8 cellular contexts compared by ENCODE assay signal in genomic region chr11:27718346-27718852, GRCh38. TPM values are rescaled to one million over a fixed set of nuclear protein-coding genes. Genes with fewer than 3 reads are reported as not detected.
A peak's percentile ranks its signal among the peaks of the same experiment; 100 is the strongest.
DNase-seq lines count a peak whose midpoint lies in the region; ATAC-seq and TF ChIP-seq lines count a peak whose summit lies in the region.

No MANE protein-coding gene starts in this region.

- H3K27ac Mint-ChIP-seq in activated CD4-positive, alpha-beta memory T cell treated with anti-CD3 and anti-CD28 coated beads, Interleukin-2, amount 10 ng/mL, durations not matched to agents 7 days and 5 days: no peak overlapping the region

- H3K4me1 ChIP-seq in tibial artery: peaks cover 0 to 44% (median 36%) of the 10 kb centered on the region in 4 donors

- H3K4me1 Mint-ChIP-seq in activated CD4-positive, alpha-beta memory T cell treated with anti-CD3 and anti-CD28 coated beads, Interleukin-2, amount 10 ng/mL, durations not matched to agents 7 days and 5 days: no peaks in the 10 kb centered on the region

- peak; percentile 6 for DNase-seq in DMS114 treated with DMSO at 0.1 percent for 48 hours (lab: John Stamatoyannopoulos, UW; ENCODE audit: unreplicated experiment)
- peak; percentile 16 for DNase-seq in NCI-H2029 treated with DMSO at 0.1 percent for 48 hours (lab: John Stamatoyannopoulos, UW)
- DNase-seq in astrocyte of the spinal cord (ENCODE audit: low read depth, low spot score): peak; percentile 95
- peak; percentile 68 for DNase-seq in iPS-NIHi7 (ENCODE audit: extremely low spot score)
- DNase-seq in tibial artery: peak in 1 of 2 donors; percentile 70
- DNase-seq in activated CD8-positive, alpha-beta memory T cell treated with anti-CD3 and anti-CD28 coated beads, Interleukin-2, amount 50 U/mL, for 4 hours: no peak
- no peak for DNase-seq in activated CD4-positive, alpha-beta memory T cell treated with anti-CD3 and anti-CD28 coated beads, Interleukin-2, amount 10 ng/mL, durations not matched to agents 7 days and 5 days

- POLR2A ChIA-PET in activated CD4-positive, alpha-beta memory T cell treated with anti-CD3 and anti-CD28 coated beads, Interleukin-2, amount 10 ng/mL, durations not matched to agents 7 days and 5 days (lab: Charles Lee): no interaction called here

- H3K9me3 ChIP-seq in tibial artery: no peaks in the 10 kb centered on the region

- H3K36me3 ChIP-seq in tibial artery: no peaks in the 10 kb centered on the region

- intact Hi-C loops in tibial artery (cut with DNase I; ENCODE audit: low total_unique reads): no loop called here

- CTCF ChIA-PET in activated CD4-positive, alpha-beta memory T cell treated with anti-CD3 and anti-CD28 coated beads, Interleukin-2, amount 10 ng/mL, durations not matched to agents 7 days and 5 days (lab: Charles Lee): no interaction called here

- H3K9me3 Mint-ChIP-seq in activated CD4-positive, alpha-beta memory T cell treated with anti-CD3 and anti-CD28 coated beads, Interleukin-2, amount 10 ng/mL, durations not matched to agents 7 days and 5 days: peaks cover 6% of the 10 kb centered on the region

- H3K4me3 ChIP-seq in astrocyte of the spinal cord (ENCODE audit: low read depth, low read length): peak overlapping the region; percentile 67
- H3K4me3 ChIP-seq in tibial artery: peak overlapping the region; percentile 57 to 58

- peak overlapping the region; percentile 60 to 72 for H3K27ac ChIP-seq in tibial artery

- H3K27me3 Mint-ChIP-seq in activated CD4-positive, alpha-beta memory T cell treated with anti-CD3 and anti-CD28 coated beads, Interleukin-2, amount 10 ng/mL, durations not matched to agents 7 days and 5 days: peaks cover 49% of the 10 kb centered on the region

- no peak for ATAC-seq in HG03025 (IDR thresholded peaks at IDR 0.05; ENCODE audit: low FRiP score, unreplicated experiment)

- peaks cover 0 to 50% of the 10 kb centered on the region in 2 donors for H3K27me3 ChIP-seq in tibial artery

- in situ Hi-C loops in astrocyte of the spinal cord (cut with HindIII; ENCODE audit: low sequenced_read_pairs): loop anchor here (25.0 kb wide), 1 partner anchor 1619 kb away; no protein-coding TSS in a partner anchor

- no peak for TF ChIP-seq CTCF in astrocyte of the spinal cord (IDR thresholded peaks at IDR 0.05; ENCODE audit: low read depth, low read length)
- TF ChIP-seq CTCF in tibial artery (IDR thresholded peaks at IDR 0.05): no peak

- peaks cover 7% of the 10 kb centered on the region for H3K36me3 Mint-ChIP-seq in activated CD4-positive, alpha-beta memory T cell treated with anti-CD3 and anti-CD28 coated beads, Interleukin-2, amount 10 ng/mL, durations not matched to agents 7 days and 5 days (ENCODE audit: low read depth)

- H3K4me3 Mint-ChIP-seq in activated CD4-positive, alpha-beta memory T cell treated with anti-CD3 and anti-CD28 coated beads, Interleukin-2, amount 10 ng/mL, durations not matched to agents 7 days and 5 days: no peak overlapping the region

RNA-seq across cellular contexts. Expression of gene BDNF, which starts 18.1 kb away (rescaled TPM):
- total RNA-seq in activated CD4-positive, alpha-beta memory T cell treated with anti-CD3 and anti-CD28 coated beads, Interleukin-2, amount 10 ng/mL, durations not matched to agents 7 days and 5 days: not detected

Comparison
In these comparisons a context has a peak if more than half of its experiments do, and no peak if none do; other contexts are left out.
1. DNase-seq: peak in DMS114 treated with DMSO at 0.1 percent for 48 hours (single experiment), NCI-H2029 treated with DMSO at 0.1 percent for 48 hours (single experiment), astrocyte of the spinal cord (single experiment) and iPS-NIHi7 (single experiment); none in activated CD8-positive, alpha-beta memory T cell treated with anti-CD3 and anti-CD28 coated beads, Interleukin-2, amount 50 U/mL, for 4 hours (single experiment) and activated CD4-positive, alpha-beta memory T cell treated with anti-CD3 and anti-CD28 coated beads, Interleukin-2, amount 10 ng/mL, durations not matched to agents 7 days and 5 days (single experiment).